8 cellular contexts compared by ENCODE assay signal in the genomic region with DNA sequence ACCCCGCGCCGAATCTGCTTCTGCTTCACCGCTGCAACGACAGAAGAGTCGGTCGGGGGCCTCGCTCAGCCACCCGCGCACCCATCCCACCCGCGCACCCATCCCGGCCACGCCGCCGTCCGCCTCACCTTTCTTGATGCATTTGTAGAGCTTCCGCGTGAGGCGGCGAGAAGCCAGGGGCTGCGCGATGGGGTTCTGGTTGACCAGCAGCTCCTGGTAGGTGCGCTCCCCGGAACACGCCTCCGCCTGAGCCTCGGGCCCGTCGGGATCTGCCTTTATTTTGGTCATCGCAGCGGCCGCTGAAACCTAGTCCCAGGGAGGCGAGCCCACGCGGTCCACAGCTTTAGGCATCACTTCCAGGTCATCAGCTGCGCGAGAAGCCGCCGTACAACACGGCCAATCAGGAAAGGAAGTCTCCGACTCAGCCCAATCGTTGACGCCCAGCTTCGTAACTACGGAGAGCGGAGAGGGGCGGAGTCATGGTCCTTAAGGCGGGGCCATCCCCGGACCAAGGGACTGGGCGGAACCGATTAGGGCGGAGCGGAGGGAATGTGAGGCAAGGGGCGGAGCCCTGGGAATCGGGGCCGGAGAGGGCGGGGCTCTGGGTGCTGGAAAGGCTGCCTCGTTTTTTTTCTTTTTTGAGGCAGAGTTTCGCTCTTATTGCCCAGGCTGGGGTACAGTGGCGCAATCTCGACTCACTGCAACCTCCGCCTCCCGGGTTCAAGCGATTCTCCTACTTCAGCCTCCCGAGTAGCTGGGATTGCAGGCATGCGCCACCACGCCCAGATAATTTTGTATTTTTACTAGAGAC. TPM values are rescaled to one million over a fixed set of nuclear protein-coding genes. Genes with fewer than 3 reads are reported as not detected.
DNase-seq lines count a peak whose midpoint lies in the region; ATAC-seq and TF ChIP-seq lines count a peak whose summit lies in the region.

A gene (minus strand): TSS at position 356 of the 811 bp plus-strand sequence. CDS start 68 bp downstream, at position 288.

- TF ChIP-seq EP300 in transverse colon (IDR thresholded peaks at IDR 0.05; ENCODE audit: low read depth), result no peak

- peak within 1 kb of the TSS; percentile 7 for H2BK5ac ChIP-seq in trophoblast cell (ENCODE audit: low read depth, low read length, poor library complexity)

- in situ Hi-C loops in transverse colon (cut with MboI; ENCODE audit: low pct_ligation_motif_present in 1 of 4, low pct_unique_long_range_greater_than_20kb in 1 of 4, low sequenced_read_pairs in 3 of 4), result no loop called here

- H3K9me3 ChIP-seq in adipocyte (ENCODE audit: control insufficient read depth, low read length), result no peaks in the 10 kb centered on the region
- H3K9me3 ChIP-seq in trophoblast cell (ENCODE audit: insufficient read depth, low read depth, low read length), result no peaks in the 10 kb centered on the region
- H3K9me3 ChIP-seq in transverse colon, result no peaks in the 10 kb centered on the region

- H4K12ac ChIP-seq in trophoblast cell (ENCODE audit: low read depth, low read length), result peak within 1 kb of the TSS; percentile 87

- H3K23ac ChIP-seq in trophoblast cell (ENCODE audit: low read length), result no peak within 1 kb of the TSS

- peak; percentile 60 for TF ChIP-seq POLR2A in transverse colon (IDR thresholded peaks at IDR 0.05)

- H3K14ac ChIP-seq in trophoblast cell (ENCODE audit: low read length), result peak within 1 kb of the TSS; percentile 33

- peak within 1 kb of the TSS; percentile 44 for H2AK5ac ChIP-seq in trophoblast cell (ENCODE audit: low read length)

- DNase-seq in NCI-H1436 (lab: John Stamatoyannopoulos, UW), result peak; percentile 92
- DNase-seq in T follicular helper cell (ENCODE audit: low read depth), result peak; percentile 95
- DNase-seq in adipocyte (ENCODE audit: low read depth), result peak; percentile 100
- peak; percentile 100 for DNase-seq in cardiac septum (ENCODE audit: low spot score)
- peak; percentile 99 to 100 for DNase-seq in trophoblast cell
- peak; percentile 99 for DNase-seq in transverse colon

- no peak within 1 kb of the TSS for H3K27ac ChIP-seq in trophoblast cell (ENCODE audit: low read depth, low read length)
- peak within 1 kb of the TSS; percentile 82 to 88 (median 84) for H3K27ac ChIP-seq in transverse colon

- H3K79me1 ChIP-seq in trophoblast cell (ENCODE audit: low read length), result peaks cover 3% of the 10 kb centered on the region

- H3K9ac ChIP-seq in adipocyte (ENCODE audit: low read length) (peak within 1 kb of the TSS; percentile 87), trophoblast cell (ENCODE audit: low read length) (peak within 1 kb of the TSS; percentile 16)

- peak within 1 kb of the TSS; percentile 88 for H3K4me2 ChIP-seq in trophoblast cell (ENCODE audit: low read length)

- peak within 1 kb of the TSS; percentile 26 for H2BK120ac ChIP-seq in trophoblast cell (ENCODE audit: insufficient read depth, low read length, poor library complexity)

- H3K4me1 ChIP-seq in adipocyte (ENCODE audit: control insufficient read depth, insufficient read depth, low read length) (peaks cover 23% of the 10 kb centered on the region), trophoblast cell (ENCODE audit: control insufficient read depth in 1 of 2, insufficient read depth in 2 of 2, low read length in 2 of 2) (peaks cover 5 to 8% of the 10 kb centered on the region in 2 experiments), transverse colon (peaks cover 7 to 16% (median 13%) of the 10 kb centered on the region in 4 donors)

- peaks cover 4% of the 10 kb centered on the region for H3K79me2 ChIP-seq in trophoblast cell (ENCODE audit: control insufficient read depth, insufficient read depth, low read length, poor library complexity)

- peak within 1 kb of the TSS; percentile 77 for H3K4ac ChIP-seq in trophoblast cell (ENCODE audit: low read depth, low read length)

- H2AFZ ChIP-seq in trophoblast cell (ENCODE audit: insufficient read depth, low read length, poor library complexity), result peak within 1 kb of the TSS; percentile 93

- WGBS in trophoblast cell (ENCODE audit: extremely low coverage, insufficient coverage, insufficient read length), result no CpG with 5 or more reads among the region's 68 CpGs
- WGBS in transverse colon (ENCODE audit: low coverage in 1 of 2), 2 donors, result 1 to 2% methylated on average over 17 to 68 of the region's 68 CpGs

- no peak within 1 kb of the TSS for H2BK12ac ChIP-seq in trophoblast cell (ENCODE audit: low read length)

- TF ChIP-seq CTCF in GM12875 (IDR thresholded peaks at IDR 0.05; ENCODE audit: borderline replicate concordance, insufficient read depth, low read depth, low read length) (no peak), transverse colon (IDR thresholded peaks at IDR 0.05) (no peak)

- H3K4me3 ChIP-seq in GM12875 (ENCODE audit: low read depth, low read length) (peak within 1 kb of the TSS; percentile 83), adipocyte (ENCODE audit: low read length) (peak within 1 kb of the TSS; percentile 85), trophoblast cell (ENCODE audit: low read depth, low read length) (peak within 1 kb of the TSS; percentile 85), transverse colon (peak within 1 kb of the TSS; percentile 61 to 92 (median 79))

- peak within 1 kb of the TSS; percentile 91 for H4K91ac ChIP-seq in trophoblast cell (ENCODE audit: low read depth, low read length)

- H4K8ac ChIP-seq in trophoblast cell (ENCODE audit: low read depth, low read length), result peak within 1 kb of the TSS; percentile 86

- peak within 1 kb of the TSS; percentile 73 for H3K18ac ChIP-seq in trophoblast cell (ENCODE audit: low read length)

- no peaks in the 10 kb centered on the region for H3K27me3 ChIP-seq in adipocyte (replicated peaks; ENCODE audit: control insufficient read depth, insufficient read depth, low read length)
- H3K27me3 ChIP-seq in trophoblast cell (ENCODE audit: insufficient read depth, low read length), result no peaks in the 10 kb centered on the region
- no peaks in the 10 kb centered on the region for H3K27me3 ChIP-seq in transverse colon

- peak; percentile 99 for ATAC-seq in HG02798 (IDR thresholded peaks at IDR 0.05; ENCODE audit: poor library complexity, unreplicated experiment)

- H3K36me3 ChIP-seq in adipocyte (ENCODE audit: control insufficient read depth, insufficient read depth, low read length, severe bottlenecking), result peaks cover 24% of the 10 kb centered on the region
- H3K36me3 ChIP-seq in trophoblast cell (ENCODE audit: control insufficient read depth in 1 of 2, insufficient read depth in 2 of 2, low read length in 2 of 2), result peaks cover 24 to 33% of the 10 kb centered on the region in 2 experiments
- H3K36me3 ChIP-seq in transverse colon, result no peaks in the 10 kb centered on the region

- intact Hi-C loops in cardiac septum (cut with DNase I), result loop anchor here (2.0 kb wide), 2 partner anchors 23 to 51 kb away; a partner anchor contains a TSS
- intact Hi-C loops in transverse colon (cut with DNase I; ENCODE audit: low total_unique reads), result no loop called here

RNA-seq across cellular contexts. Expression of the gene that starts here (rescaled TPM):
- total RNA-seq in cardiac septum (77.2 TPM), transverse colon (100 to 1,000 TPM in 2 of 4 donors, 10 to 100 TPM in 2; 28.1 to 116 (median 96.7) TPM)
- 123 TPM in 2 replicates for polyA plus RNA-seq in trophoblast cell (2013)
